Comparison of ENCODE assay signal across 16 cellular contexts in the genomic region with DNA sequence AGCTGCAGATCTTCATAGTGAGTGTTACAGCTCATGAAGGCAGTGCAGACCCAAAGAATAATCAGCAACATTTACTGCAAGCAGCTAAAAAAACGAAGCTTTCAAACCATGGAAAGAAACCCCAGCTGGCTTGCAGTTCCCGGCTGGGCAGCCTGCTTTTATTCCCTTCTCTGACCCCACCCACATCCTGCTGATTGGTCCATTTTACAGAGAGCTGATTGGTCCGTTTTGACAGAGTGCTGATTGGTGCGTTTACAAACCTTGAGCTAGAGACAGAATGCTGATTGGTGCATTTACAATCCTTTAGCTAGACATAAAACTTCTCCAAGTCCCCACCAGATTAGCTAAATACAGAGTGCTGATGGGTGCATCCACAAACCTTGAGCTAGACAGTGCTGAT. TPM values are rescaled to one million over a fixed set of nuclear protein-coding genes. Genes with fewer than 3 reads are reported as not detected.
"Had no signal": no experiment of that assay in that cellular context is flagged by ENCODE, and none has a peak within 500 bp of the region (broad histone marks: within the 10 kb centered on the region; RNA-seq: fewer than 3 reads in every experiment).

No MANE protein-coding gene starts in this region.

RNA-seq across cellular contexts. Expression of a gene that starts 12.0 kb away (rescaled TPM):
- total RNA-seq: stomach, subcutaneous adipose tissue, suprapubic skin, temporal lobe, testis, thoracic aorta, thyroid gland, tibial nerve, transverse colon, upper lobe of left lung, upper lobe of right lung, ureter, urinary bladder, uterus, vagina had no signal
- polyA plus RNA-seq: stomach, thymus, urinary bladder had no signal

RNA-seq across cellular contexts. Expression of a gene that starts 25.0 kb away (rescaled TPM):
- total RNA-seq: subcutaneous adipose tissue, suprapubic skin, temporal lobe, thoracic aorta, tibial nerve, ureter, urinary bladder had no signal
